ENCODE assay signal across 1 cellular context in genomic region chr4:7435411-7436095, GRCh38.
TF ChIP-seq lines count a peak whose summit lies in the region.

No MANE protein-coding gene starts in this region.

TF ChIP-seq in SK-N-SH, 30 proteins besides CTCF, POLR2A, EP300 and RAD21 (continued from another document):
- TF ChIP-seq USF1 (IDR thresholded peaks at IDR 0.05; ENCODE audit: borderline replicate concordance, low read depth) (no peak), POLR2AphosphoS5 (IDR thresholded peaks at IDR 0.05; ENCODE audit: low read depth, low read length) (no peak)
